Comparison of ENCODE assay signal across 1 cellular context in the genomic region with DNA sequence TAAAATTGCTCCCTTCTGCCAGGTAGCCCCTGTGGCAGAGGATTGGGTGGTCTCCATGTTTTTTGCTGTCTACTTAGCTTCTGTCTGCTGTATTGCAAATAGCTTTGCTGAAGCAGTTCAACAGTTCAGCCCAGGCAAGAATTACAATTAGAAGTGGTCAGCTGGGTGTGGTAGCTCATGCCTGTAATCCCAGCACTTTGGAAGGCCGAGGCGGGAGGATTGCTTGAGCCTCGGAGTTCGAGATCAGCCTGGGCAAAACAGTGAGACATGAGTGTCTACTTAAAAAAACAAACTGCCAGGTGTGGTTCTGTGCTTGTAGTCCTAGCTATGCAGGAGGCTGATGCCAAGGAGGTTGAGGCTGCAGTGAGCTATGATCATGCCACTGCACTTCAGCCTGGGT.
TF ChIP-seq lines count a peak whose summit lies in the region.

No MANE protein-coding gene starts in this region.

TF ChIP-seq in H1, 55 proteins besides CTCF, POLR2A, EP300 and RAD21 (continued from another document):
- TF ChIP-seq, protein P1, sequence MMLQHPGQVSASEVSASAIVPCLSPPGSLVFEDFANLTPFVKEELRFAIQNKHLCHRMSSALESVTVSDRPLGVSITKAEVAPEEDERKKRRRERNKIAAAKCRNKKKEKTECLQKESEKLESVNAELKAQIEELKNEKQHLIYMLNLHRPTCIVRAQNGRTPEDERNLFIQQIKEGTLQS (IDR thresholded peaks at IDR 0.05; ENCODE audit: insufficient read depth, low read depth, low read length), result no peak
- TF ChIP-seq FOSL1 (IDR thresholded peaks at IDR 0.05; ENCODE audit: insufficient read depth, low read depth, low read length) (no peak), HDAC2 (IDR thresholded peaks at IDR 0.05; ENCODE audit: borderline replicate concordance in 1 of 2, low read depth in 2 of 2, low read length in 2 of 2) (no peak)
TF ChIP-seq in H1: peak in this region for 0.
